In genomic region chrX:133722756-133723155, GRCh38 we compare ENCODE assay signal across 24 cellular contexts.
A peak's percentile ranks its signal among the peaks of the same experiment; 100 is the strongest.
DNase-seq lines count a peak whose midpoint lies in the region; ATAC-seq and TF ChIP-seq lines count a peak whose summit lies in the region.
"Had no signal": no experiment of that assay in that cellular context is flagged by ENCODE, and none has a peak within 500 bp of the region (broad histone marks: within the 10 kb centered on the region; RNA-seq: fewer than 3 reads in every experiment).

No MANE protein-coding gene starts in this region.

- no peaks in the 10 kb centered on the region for H3K36me3 Mint-ChIP-seq in activated CD4-positive, alpha-beta T cell treated with anti-CD3 and anti-CD28 coated beads, Interleukin-2, amount 10 ng/mL, durations not matched to agents 7 days and 5 days (ENCODE audit: low read depth)
- H3K36me3 Mint-ChIP-seq in WTC11 (peaks cover 11% of the 10 kb centered on the region), natural killer cell (no peaks in the 10 kb centered on the region)
- H3K36me3 Mint-ChIP-seq: CD4-positive, CD25-positive, alpha-beta regulatory T cell had no signal

- intact Hi-C loops in natural killer cell (cut with micrococcal nuclease) = no loop called here

- H3K4me1 Mint-ChIP-seq in activated CD4-positive, alpha-beta T cell treated with anti-CD3 and anti-CD28 coated beads, Interleukin-2, amount 10 ng/mL, durations not matched to agents 7 days and 5 days = peaks cover 17% of the 10 kb centered on the region
- H3K4me1 Mint-ChIP-seq in WTC11 (peaks cover 9% of the 10 kb centered on the region), natural killer cell (no peaks in the 10 kb centered on the region)

- ATAC-seq in GM18502 (IDR thresholded peaks at IDR 0.05; ENCODE audit: poor library complexity, unreplicated experiment) (peak; percentile 52), WTC11 (no peak), natural killer cell (no peak)
- ATAC-seq: Panc1 had no signal

- H2AFZ ChIP-seq in hepatocyte = no peak overlapping the region

- no peaks in the 10 kb centered on the region for H3K36me3 ChIP-seq in hepatocyte (replicated peaks; ENCODE audit: insufficient read depth, low read depth)
- H3K36me3 ChIP-seq: ovary, right atrium auricular region, SJCRH30, vagina had no signal

- POLR2A ChIA-PET in activated CD4-positive, alpha-beta T cell treated with anti-CD3 and anti-CD28 coated beads, Interleukin-2, amount 10 ng/mL, durations not matched to agents 7 days and 5 days (lab: Charles Lee) = no interaction called here
- POLR2A ChIA-PET in WTC11 (lab: Charles Lee) = no interaction called here

- WGBS in hepatocyte (ENCODE audit: low lambda C conversion rate, missing lambda C conversion rate) = 87% methylated on average over 4 of the region's 4 CpGs

- H3K4me3 ChIP-seq in hepatocyte = no peak overlapping the region
- H3K4me3 ChIP-seq: ovary, right atrium auricular region, SJCRH30, vagina had no signal

- H3K27ac Mint-ChIP-seq in activated CD4-positive, alpha-beta T cell treated with anti-CD3 and anti-CD28 coated beads, Interleukin-2, amount 10 ng/mL, durations not matched to agents 7 days and 5 days = peak overlapping the region; percentile 73
- H3K27ac Mint-ChIP-seq in WTC11 = 0 out of 2 replicates have a peak overlapping the region, but pooled peaks have one; percentile 6
- H3K27ac Mint-ChIP-seq in natural killer cell = no peak overlapping the region
- H3K27ac Mint-ChIP-seq: H9 had no signal

- no peak overlapping the region for H3K4me2 ChIP-seq in hepatocyte

- peaks cover 2% of the 10 kb centered on the region for H3K9me3 Mint-ChIP-seq in activated CD4-positive, alpha-beta T cell treated with anti-CD3 and anti-CD28 coated beads, Interleukin-2, amount 10 ng/mL, durations not matched to agents 7 days and 5 days
- H3K9me3 Mint-ChIP-seq in WTC11 (peaks cover 13% of the 10 kb centered on the region), natural killer cell (no peaks in the 10 kb centered on the region)

- CTCF ChIA-PET in activated CD4-positive, alpha-beta T cell treated with anti-CD3 and anti-CD28 coated beads, Interleukin-2, amount 10 ng/mL, durations not matched to agents 7 days and 5 days (lab: Charles Lee) = no interaction called here
- CTCF ChIA-PET in WTC11 (lab: Charles Lee) = no interaction called here

- DNase-seq in activated CD4-positive, alpha-beta T cell treated with anti-CD3 and anti-CD28 coated beads, Interleukin-2, amount 10 ng/mL, durations not matched to agents 7 days and 5 days = no peak
- no peak for DNase-seq in activated CD4-positive, alpha-beta T cell treated with anti-CD3 and anti-CD28 coated beads for 1 hour
- DNase-seq in WTC11 (ENCODE audit: low spot score) (no peak), hepatocyte (ENCODE audit: low spot score) (no peak), natural killer cell (no peak), AG08396 (ENCODE audit: low spot score) (no peak), SW480 (ENCODE audit: low spot score) (no peak)
- DNase-seq: activated T-cell treated with anti-CD3 and anti-CD28 coated beads for 4 hours, amniotic stem cell, cortex of kidney, GDM1, glutamatergic neuron, H9, NCI-H1092, NCI-H1930, NCI-H2227 treated with DMSO at 0.1 percent for 48 hours, ovary, SJCRH30, T-helper 9 cell had no signal

- H3K9me3 ChIP-seq in hepatocyte (ENCODE audit: low read depth) = peaks cover 5% of the 10 kb centered on the region
- H3K9me3 ChIP-seq: ovary, right atrium auricular region, SJCRH30 had no signal

- peaks cover 5% of the 10 kb centered on the region for H3K4me1 ChIP-seq in hepatocyte (ENCODE audit: insufficient read depth)
- H3K4me1 ChIP-seq: right atrium auricular region, vagina had no signal

- no peaks in the 10 kb centered on the region for H3K9me2 ChIP-seq in hepatocyte (replicated peaks; ENCODE audit: insufficient read depth)

- H4K20me1 ChIP-seq in hepatocyte (ENCODE audit: insufficient read depth, poor library complexity, severe bottlenecking) = no peaks in the 10 kb centered on the region

- H3K27ac ChIP-seq in hepatocyte = peak overlapping the region; percentile 36
- H3K27ac ChIP-seq: ovary, right atrium auricular region, SJCRH30, vagina had no signal

- H3K27me3 ChIP-seq in hepatocyte = no peaks in the 10 kb centered on the region
- H3K27me3 ChIP-seq: ovary, right atrium auricular region, SJCRH30, vagina had no signal

- peak overlapping the region; percentile 21 for H3K4me3 Mint-ChIP-seq in activated CD4-positive, alpha-beta T cell treated with anti-CD3 and anti-CD28 coated beads, Interleukin-2, amount 10 ng/mL, durations not matched to agents 7 days and 5 days
- H3K4me3 Mint-ChIP-seq in WTC11 (no peak overlapping the region), natural killer cell (no peak overlapping the region)
- H3K4me3 Mint-ChIP-seq: H9 had no signal

- TF ChIP-seq CTCF in WTC11 (IDR thresholded peaks at IDR 0.05) (no peak), hepatocyte (IDR thresholded peaks at IDR 0.05; ENCODE audit: poor library complexity) (no peak), natural killer cell (IDR thresholded peaks at IDR 0.05) (no peak)

- no peaks in the 10 kb centered on the region for H3K79me2 ChIP-seq in hepatocyte

- no peaks in the 10 kb centered on the region for H3K27me3 Mint-ChIP-seq in activated CD4-positive, alpha-beta T cell treated with anti-CD3 and anti-CD28 coated beads, Interleukin-2, amount 10 ng/mL, durations not matched to agents 7 days and 5 days
- no peaks in the 10 kb centered on the region for H3K27me3 Mint-ChIP-seq in WTC11 (ENCODE audit: low read depth)
- H3K27me3 Mint-ChIP-seq in natural killer cell (ENCODE audit: low read depth in 2 of 2) = peaks cover 6 to 44% of the 10 kb centered on the region in 2 donors

TF ChIP-seq in WTC11, 78 proteins besides CTCF, POLR2A, EP300 and RAD21:
- TF ChIP-seq TEAD1 (CRISPR knock-in tag; IDR thresholded peaks at IDR 0.05) = no peak
- TF ChIP-seq ZNF219 (CRISPR knock-in tag; IDR thresholded peaks at IDR 0.05; ENCODE audit: borderline replicate concordance) = no peak
- TF ChIP-seq CDX4 (CRISPR knock-in tag; IDR thresholded peaks at IDR 0.05; ENCODE audit: borderline replicate concordance) = no peak
- TF ChIP-seq MLX (CRISPR knock-in tag; IDR thresholded peaks at IDR 0.05) = no peak
- TF ChIP-seq KAT7 (CRISPR knock-in tag; IDR thresholded peaks at IDR 0.05; ENCODE audit: borderline replicate concordance) = no peak
- TF ChIP-seq ATF2 (CRISPR knock-in tag; IDR thresholded peaks at IDR 0.05; ENCODE audit: borderline replicate concordance, low read depth) = no peak
- TF ChIP-seq NR1H2 (CRISPR knock-in tag; IDR thresholded peaks at IDR 0.05) = no peak
- no peak for TF ChIP-seq CREM (CRISPR knock-in tag; IDR thresholded peaks at IDR 0.05)
- TF ChIP-seq FOXJ3 (CRISPR knock-in tag; IDR thresholded peaks at IDR 0.05; ENCODE audit: borderline replicate concordance) = no peak

Comparison
In these comparisons a context has a peak if more than half of its experiments do, and no peak if none do; other contexts are left out.
1. H3K27ac Mint-ChIP-seq: peak in activated CD4-positive, alpha-beta T cell treated with anti-CD3 and anti-CD28 coated beads, Interleukin-2, amount 10 ng/mL, durations not matched to agents 7 days and 5 days (single experiment) and WTC11 (single experiment); none in natural killer cell (0 of 2).